15 cellular contexts compared by ENCODE assay signal in genomic region chr13:110364081-110364480, GRCh38. TPM values are rescaled to one million over a fixed set of nuclear protein-coding genes. Genes with fewer than 3 reads are reported as not detected.
A peak's percentile ranks its signal among the peaks of the same experiment; 100 is the strongest.
DNase-seq lines count a peak whose midpoint lies in the region; ATAC-seq and TF ChIP-seq lines count a peak whose summit lies in the region.
"Had no signal": no experiment of that assay in that cellular context is flagged by ENCODE, and none has a peak within 500 bp of the region (broad histone marks: within the 10 kb centered on the region; RNA-seq: fewer than 3 reads in every experiment).

No MANE protein-coding gene starts in this region.

- TF ChIP-seq EP300 in esophagus muscularis mucosa (IDR thresholded peaks at IDR 0.05) = no peak
- TF ChIP-seq EP300 in stomach (IDR thresholded peaks at IDR 0.05) = no peak

- H3K79me2 ChIP-seq in osteoblast (ENCODE audit: insufficient read depth, low read length) = peaks cover 3% of the 10 kb centered on the region

- ATAC-seq in left ventricle myocardium superior = peak; percentile 42
- ATAC-seq in aorta (ENCODE audit: low FRiP score) = no peak

- H4K20me1 ChIP-seq in osteoblast (ENCODE audit: insufficient read depth, low read length) = no peaks in the 10 kb centered on the region

- H3K27me3 ChIP-seq in esophagus muscularis mucosa (no peaks in the 10 kb centered on the region), stomach (no peaks in the 10 kb centered on the region), aorta (ENCODE audit: control insufficient read depth in 1 of 2, insufficient read depth in 2 of 2, low read length in 1 of 2) (no peaks in the 10 kb centered on the region), osteoblast (ENCODE audit: insufficient read depth, low read length) (no peaks in the 10 kb centered on the region)
- H3K27me3 ChIP-seq: BE2C had no signal

- no peak overlapping the region for H3K27ac Mint-ChIP-seq in activated T-cell treated with anti-CD3 and anti-CD28 coated beads, Interleukin-2, amount 50 U/mL, for 24 hours
- H3K27ac Mint-ChIP-seq: CD4-positive, alpha-beta T cell; H9 had no signal

- H3K4me1 ChIP-seq in esophagus muscularis mucosa = peaks cover 41 to 96% (median 86%) of the 10 kb centered on the region in 4 donors
- peaks cover 0 to 50% (median 14%) of the 10 kb centered on the region in 4 donors for H3K4me1 ChIP-seq in stomach
- H3K4me1 ChIP-seq in aorta (ENCODE audit: control insufficient read depth in 1 of 2, insufficient read depth in 2 of 2, low read length in 2 of 2) = peaks cover 0 to 15% of the 10 kb centered on the region in 2 donors
- peaks cover 23% of the 10 kb centered on the region for H3K4me1 ChIP-seq in osteoblast (ENCODE audit: insufficient read depth, low read length)
- H3K4me1 ChIP-seq: BE2C had no signal

- H3K4me2 ChIP-seq in osteoblast (ENCODE audit: insufficient read depth, low read length) = no peak overlapping the region
- H3K4me2 ChIP-seq: KMS-11 had no signal

- H3K27ac ChIP-seq in esophagus muscularis mucosa (replicated peaks in 1 of 4) (peak overlapping the region; percentile 83 to 93 (median 88)), stomach (peak overlapping the region in 3 of 5 donors; percentile 4 to 87 (median 79)), aorta (ENCODE audit: low read depth in 1 of 2, low read length in 2 of 2) (peak overlapping the region; percentile 5 to 41), osteoblast (ENCODE audit: low read depth, low read length) (no peak overlapping the region)
- H3K27ac ChIP-seq: KMS-11 had no signal

- H3K27me3 Mint-ChIP-seq in activated T-cell treated with anti-CD3 and anti-CD28 coated beads, Interleukin-2, amount 50 U/mL, for 24 hours = peaks cover 27% of the 10 kb centered on the region

- H3K36me3 Mint-ChIP-seq in activated T-cell treated with anti-CD3 and anti-CD28 coated beads, Interleukin-2, amount 50 U/mL, for 24 hours (ENCODE audit: low read depth) = no peaks in the 10 kb centered on the region

- H3K9me3 ChIP-seq in esophagus muscularis mucosa (no peaks in the 10 kb centered on the region), stomach (no peaks in the 10 kb centered on the region), aorta (ENCODE audit: control insufficient read depth, low read length) (no peaks in the 10 kb centered on the region), osteoblast (ENCODE audit: low read depth, low read length) (no peaks in the 10 kb centered on the region)
- H3K9me3 ChIP-seq: BE2C had no signal

- DNase-seq in esophagus muscularis mucosa (ENCODE audit: extremely low spot score) (no peak), left ventricle myocardium superior (no peak), stomach (no peak), aorta (no peak), lower leg skin (ENCODE audit: low spot score in 2 of 2) (no peak), osteoblast (ENCODE audit: insufficient read length, low spot score, missing footprints) (no peak)
- no peak for DNase-seq in activated T-cell treated with anti-CD3 and anti-CD28 coated beads, Interleukin-2, amount 50 U/mL, for 24 hours
- DNase-seq: BE2C; CD4-positive, alpha-beta T cell; DMS53; H9; NCI-H1092 treated with DMSO at 0.1 percent for 48 hours; NCI-H2227 treated with DMSO at 0.1 percent for 48 hours; NCI-H524 treated with DMSO at 0.1 percent for 48 hours had no signal

- TF ChIP-seq CTCF in esophagus muscularis mucosa (IDR thresholded peaks at IDR 0.05) = no peak
- no peak for TF ChIP-seq CTCF in stomach (IDR thresholded peaks at IDR 0.05)
- TF ChIP-seq CTCF in lower leg skin (IDR thresholded peaks at IDR 0.05) = no peak
- TF ChIP-seq CTCF in osteoblast (IDR thresholded peaks at IDR 0.05; ENCODE audit: extremely low read depth, low read depth, low read length) = no peak

- no peak for TF ChIP-seq POLR2A in esophagus muscularis mucosa (IDR thresholded peaks at IDR 0.05; ENCODE audit: low read depth)
- TF ChIP-seq POLR2A in stomach (IDR thresholded peaks at IDR 0.05) = no peak
- TF ChIP-seq POLR2A in lower leg skin (IDR thresholded peaks at IDR 0.05) = no peak

- 62% methylated on average over 5 of the region's 5 CpGs for WGBS in esophagus muscularis mucosa
- 78 to 87% (median 86%) methylated on average over 5 of the region's 5 CpGs for WGBS in stomach, 5 donors
- WGBS in aorta, 2 donors = 28 to 36% methylated on average over 5 of the region's 5 CpGs
- 79 to 80% methylated on average over 5 of the region's 5 CpGs for WGBS in lower leg skin, 2 donors

- H3K4me1 Mint-ChIP-seq in activated T-cell treated with anti-CD3 and anti-CD28 coated beads, Interleukin-2, amount 50 U/mL, for 24 hours (ENCODE audit: low read depth) = no peaks in the 10 kb centered on the region
- H3K4me1 Mint-ChIP-seq: H9 had no signal

- intact Hi-C loops in esophagus muscularis mucosa (cut with DNase I) = no loop called here
- intact Hi-C loops in left ventricle myocardium superior (cut with micrococcal nuclease) = no loop called here
- intact Hi-C loops in stomach (cut with DNase I; ENCODE audit: low total_unique reads) = no loop called here
- intact Hi-C loops in aorta (cut with DNase I) = loop anchor here (5.0 to 10.0 kb wide), 2 partner anchors 48 to 51 kb away; no protein-coding TSS in a partner anchor
- intact Hi-C loops in lower leg skin (cut with DNase I; ENCODE audit: low total_unique reads) = no loop called here

- no peaks in the 10 kb centered on the region for H3K9me3 Mint-ChIP-seq in activated T-cell treated with anti-CD3 and anti-CD28 coated beads, Interleukin-2, amount 50 U/mL, for 24 hours
- H3K9me3 Mint-ChIP-seq: CD4-positive, alpha-beta T cell; H9 had no signal

- H3K36me3 ChIP-seq in esophagus muscularis mucosa = peaks cover 0 to 30% (median 3%) of the 10 kb centered on the region in 4 donors
- H3K36me3 ChIP-seq in stomach = no peaks in the 10 kb centered on the region
- H3K36me3 ChIP-seq in aorta (ENCODE audit: control insufficient read depth in 1 of 2, insufficient read depth in 2 of 2, low read length in 1 of 2) = no peaks in the 10 kb centered on the region
- peaks cover 34% of the 10 kb centered on the region for H3K36me3 ChIP-seq in osteoblast (ENCODE audit: insufficient read depth, low read length)
- H3K36me3 ChIP-seq: BE2C had no signal

- H2AFZ ChIP-seq in osteoblast (ENCODE audit: low read length) = no peak overlapping the region

- H3K4me3 ChIP-seq in esophagus muscularis mucosa (no peak overlapping the region), stomach (no peak overlapping the region), aorta (ENCODE audit: low read length in 2 of 2) (no peak overlapping the region), lower leg skin (ENCODE audit: low read depth, poor library complexity, severe bottlenecking) (no peak overlapping the region), osteoblast (ENCODE audit: insufficient read depth, low read length) (no peak overlapping the region)

- no peak overlapping the region for H3K4me3 Mint-ChIP-seq in activated T-cell treated with anti-CD3 and anti-CD28 coated beads, Interleukin-2, amount 50 U/mL, for 24 hours
- H3K4me3 Mint-ChIP-seq: CD4-positive, alpha-beta T cell; H9 had no signal

RNA-seq across cellular contexts. Expression of gene COL4A2, which starts 57.0 kb away (rescaled TPM):
- 100 to 1,000 TPM; 419 to 931 (median 555) TPM for total RNA-seq in esophagus muscularis mucosa
- total RNA-seq in left ventricle myocardium superior = 126 TPM
- total RNA-seq in stomach = 100 to 1,000 TPM; 134 to 531 (median 366) TPM
- polyA plus RNA-seq in stomach = 10 to 100 TPM; 24.0 to 96.6 (median 38.4) TPM
- 1,000 to 10,000 TPM in 1 of 2 donors, 100 to 1,000 TPM in 1; 693 to 1,110 TPM for total RNA-seq in aorta
- 100 to 1,000 TPM; 117 to 670 TPM for polyA plus RNA-seq in aorta
- 100 to 1,000 TPM in 1 of 4 donors, 10 to 100 TPM in 3; 40.8 to 119 (median 58.9) TPM for total RNA-seq in lower leg skin
- 267 and 291 TPM in 2 replicates for total RNA-seq in osteoblast
- total RNA-seq: CD4-positive, alpha-beta T cell had no signal

RNA-seq across cellular contexts. Expression of gene COL4A1, which starts 57.1 kb away (rescaled TPM):
- total RNA-seq in esophagus muscularis mucosa = 100 to 1,000 TPM; 328 to 578 (median 405) TPM
- 119 TPM for total RNA-seq in left ventricle myocardium superior
- total RNA-seq in stomach = 100 to 1,000 TPM; 132 to 798 (median 175) TPM
- polyA plus RNA-seq in stomach = 10 to 100 TPM; 18.8 to 59.0 (median 30.6) TPM
- total RNA-seq in aorta = 100 to 1,000 TPM; 564 to 910 TPM
- 100 to 1,000 TPM in 1 of 2 donors, 10 to 100 TPM in 1; 73.3 to 379 TPM for polyA plus RNA-seq in aorta
- 100 to 1,000 TPM in 1 of 4 donors, 10 to 100 TPM in 3; 41.0 to 105 (median 56.7) TPM for total RNA-seq in lower leg skin
- total RNA-seq in osteoblast = 412 and 433 TPM in 2 replicates

Comparison
In these comparisons a context has a peak if more than half of its experiments do, and no peak if none do; other contexts are left out.
1. intact Hi-C loops: an anchor here in aorta (5.0 to 10.0 kb wide); none called in esophagus muscularis mucosa, left ventricle myocardium superior, stomach and lower leg skin.